8 cellular contexts compared by ENCODE assay signal in the genomic region with DNA sequence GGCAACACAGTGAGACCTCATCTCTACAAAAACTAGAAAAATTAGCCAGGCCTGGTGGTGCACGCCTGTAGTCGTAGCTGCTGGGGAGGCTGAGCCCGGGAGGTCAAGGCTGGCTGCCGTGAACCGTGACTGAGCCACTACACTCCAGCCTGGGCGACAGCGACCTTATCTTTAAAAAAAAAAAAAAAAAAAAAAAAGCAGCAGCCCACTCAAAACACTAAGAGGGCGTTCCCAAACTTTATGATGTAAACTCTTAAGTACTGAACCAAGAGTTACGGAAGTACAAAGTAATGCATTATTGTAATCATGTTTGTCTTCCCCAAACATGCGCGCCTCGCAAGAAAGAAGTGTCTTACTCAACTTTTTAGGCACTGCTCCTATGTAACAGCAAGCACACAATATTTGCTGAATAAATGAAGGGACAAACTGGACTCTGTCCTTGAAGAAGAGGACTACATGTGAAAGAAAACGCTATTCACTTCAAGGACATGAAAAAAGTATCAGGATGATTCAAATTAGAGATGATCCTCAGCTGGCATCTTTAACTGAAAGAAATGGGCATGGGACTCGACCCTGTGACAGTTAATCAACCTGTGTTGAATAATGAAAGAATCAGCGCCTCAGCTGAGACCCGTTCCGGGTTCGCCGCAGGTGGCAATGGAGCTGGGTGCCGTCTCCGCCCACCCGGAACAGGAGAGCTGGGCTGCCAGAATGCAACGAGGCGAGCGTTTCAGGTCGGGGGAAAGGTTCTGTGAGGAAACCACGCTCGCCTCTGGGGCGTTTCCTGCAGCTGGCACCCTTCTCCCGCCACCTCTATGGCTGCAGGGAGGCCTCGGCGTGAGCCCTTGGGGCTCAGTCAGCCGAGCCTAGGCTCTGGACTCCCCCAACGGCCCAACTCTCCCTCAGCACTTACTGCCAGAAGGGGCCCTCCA. TPM values are rescaled to one million over a fixed set of nuclear protein-coding genes. Genes with fewer than 3 reads are reported as not detected.
DNase-seq lines count a peak whose midpoint lies in the region; ATAC-seq and TF ChIP-seq lines count a peak whose summit lies in the region.

No MANE protein-coding gene starts in this region.

- peaks cover 9% of the 10 kb centered on the region for H3K36me3 Mint-ChIP-seq in CD4-positive, CD25-positive, alpha-beta regulatory T cell
- H3K36me3 Mint-ChIP-seq in activated T-helper 1 cell treated with anti-CD3 and anti-CD28 coated beads, Interleukin-12 subunit alpha, Interleukin-12 subunit beta, Interleukin-2, Interleukin-4 antibody, amounts not matched to agents 30 ng/mL and 10 ng/mL and 1 ng/mL, durations not matched to agents 14 hours and 24 hours and 36 hours (ENCODE audit: low read depth), result peaks cover 13% of the 10 kb centered on the region
- H3K36me3 Mint-ChIP-seq in neural progenitor cell, result peaks cover 4% of the 10 kb centered on the region

- H3K4me3 Mint-ChIP-seq in CD4-positive, CD25-positive, alpha-beta regulatory T cell, result peak overlapping the region; percentile 98 to 99 (median 98)
- peak overlapping the region; percentile 95 for H3K4me3 Mint-ChIP-seq in activated T-helper 1 cell treated with anti-CD3 and anti-CD28 coated beads, Interleukin-12 subunit alpha, Interleukin-12 subunit beta, Interleukin-2, Interleukin-4 antibody, amounts not matched to agents 30 ng/mL and 10 ng/mL and 1 ng/mL, durations not matched to agents 14 hours and 24 hours and 36 hours
- H3K4me3 Mint-ChIP-seq in neural progenitor cell, result peak overlapping the region; percentile 99

- TF ChIP-seq CTCF in fibroblast of the aortic adventitia (IDR thresholded peaks at IDR 0.05; ENCODE audit: insufficient read depth, low read length) (no peak), neural progenitor cell (IDR thresholded peaks at IDR 0.05) (no peak)

- no peaks in the 10 kb centered on the region for H4K20me1 ChIP-seq in neural progenitor cell (ENCODE audit: low read depth)

- no peaks in the 10 kb centered on the region for H3K9me3 ChIP-seq in CD4-positive, CD25-positive, alpha-beta regulatory T cell (ENCODE audit: control insufficient read depth in 2 of 2, low read length in 2 of 2)
- H3K9me3 ChIP-seq in neural progenitor cell (ENCODE audit: low read depth) (no peaks in the 10 kb centered on the region), subcutaneous abdominal adipose tissue (ENCODE audit: control insufficient read depth in 5 of 5, low read length in 5 of 5) (no peaks in the 10 kb centered on the region)

- H3K4me1 ChIP-seq in CD4-positive, CD25-positive, alpha-beta regulatory T cell (ENCODE audit: control insufficient read depth, insufficient read depth, low read length, poor library complexity, severe bottlenecking), result peaks cover 72% of the 10 kb centered on the region
- peaks cover 7% of the 10 kb centered on the region for H3K4me1 ChIP-seq in neural progenitor cell
- peaks cover 3 to 25% (median 19%) of the 10 kb centered on the region in 5 donors for H3K4me1 ChIP-seq in subcutaneous abdominal adipose tissue (ENCODE audit: control insufficient read depth in 5 of 5, insufficient read depth in 5 of 5, low read length in 5 of 5)

- H3K9me3 Mint-ChIP-seq in CD4-positive, CD25-positive, alpha-beta regulatory T cell, result no peaks in the 10 kb centered on the region
- no peaks in the 10 kb centered on the region for H3K9me3 Mint-ChIP-seq in activated T-helper 1 cell treated with anti-CD3 and anti-CD28 coated beads, Interleukin-12 subunit alpha, Interleukin-12 subunit beta, Interleukin-2, Interleukin-4 antibody, amounts not matched to agents 30 ng/mL and 10 ng/mL and 1 ng/mL, durations not matched to agents 14 hours and 24 hours and 36 hours
- no peaks in the 10 kb centered on the region for H3K9me3 Mint-ChIP-seq in neural progenitor cell

- no peaks in the 10 kb centered on the region for H3K27me3 Mint-ChIP-seq in CD4-positive, CD25-positive, alpha-beta regulatory T cell
- H3K27me3 Mint-ChIP-seq in activated T-helper 1 cell treated with anti-CD3 and anti-CD28 coated beads, Interleukin-12 subunit alpha, Interleukin-12 subunit beta, Interleukin-2, Interleukin-4 antibody, amounts not matched to agents 30 ng/mL and 10 ng/mL and 1 ng/mL, durations not matched to agents 14 hours and 24 hours and 36 hours (ENCODE audit: insufficient read depth), result no peaks in the 10 kb centered on the region
- no peaks in the 10 kb centered on the region for H3K27me3 Mint-ChIP-seq in neural progenitor cell (ENCODE audit: insufficient read depth, low read depth)

- H3K9ac ChIP-seq in neural progenitor cell (peak overlapping the region; percentile 76), subcutaneous abdominal adipose tissue (ENCODE audit: low read length in 5 of 5) (peak overlapping the region in 4 of 5 donors; percentile 96 to 99 (median 97))

- H3K79me2 ChIP-seq in neural progenitor cell (ENCODE audit: low read depth), result peaks cover 28% of the 10 kb centered on the region

- H2AFZ ChIP-seq in neural progenitor cell (replicated peaks), result peak overlapping the region; percentile 77

- peak; percentile 64 to 65 for ATAC-seq in CD4-positive, CD25-positive, alpha-beta regulatory T cell (ENCODE audit: low read depth in 2 of 2)
- ATAC-seq in GM19463 (IDR thresholded peaks at IDR 0.05; ENCODE audit: unreplicated experiment), result peak; percentile 43

- peaks cover 21 to 68% (median 48%) of the 10 kb centered on the region in 4 donors for H3K4me1 Mint-ChIP-seq in CD4-positive, CD25-positive, alpha-beta regulatory T cell
- H3K4me1 Mint-ChIP-seq in activated T-helper 1 cell treated with anti-CD3 and anti-CD28 coated beads, Interleukin-12 subunit alpha, Interleukin-12 subunit beta, Interleukin-2, Interleukin-4 antibody, amounts not matched to agents 30 ng/mL and 10 ng/mL and 1 ng/mL, durations not matched to agents 14 hours and 24 hours and 36 hours (ENCODE audit: low read depth), result peaks cover 52% of the 10 kb centered on the region
- H3K4me1 Mint-ChIP-seq in neural progenitor cell, result peaks cover 13% of the 10 kb centered on the region

- H3K4me3 ChIP-seq in CD4-positive, CD25-positive, alpha-beta regulatory T cell (ENCODE audit: low read depth, low read length), result peak overlapping the region; percentile 99
- H3K4me3 ChIP-seq in fibroblast of the aortic adventitia (ENCODE audit: low read depth, low read length) (peak overlapping the region; percentile 90), neural progenitor cell (peak overlapping the region; percentile 74), subcutaneous abdominal adipose tissue (ENCODE audit: low read depth in 1 of 5, low read length in 5 of 5) (peak overlapping the region; percentile 72 to 99 (median 92))

- peak overlapping the region; percentile 98 for H3K4me2 ChIP-seq in neural progenitor cell

- peaks cover 10% of the 10 kb centered on the region for H3K36me3 ChIP-seq in CD4-positive, CD25-positive, alpha-beta regulatory T cell (ENCODE audit: control insufficient read depth, insufficient read depth, low read length)
- H3K36me3 ChIP-seq in neural progenitor cell (peaks cover 3% of the 10 kb centered on the region), subcutaneous abdominal adipose tissue (ENCODE audit: control insufficient read depth in 5 of 5, insufficient read depth in 5 of 5, low read length in 5 of 5) (peaks cover 4 to 22% (median 7%) of the 10 kb centered on the region in 5 donors)

- peaks cover 6% of the 10 kb centered on the region for H3F3A ChIP-seq in neural progenitor cell (ENCODE audit: low read depth)

- H3K27me3 ChIP-seq in CD4-positive, CD25-positive, alpha-beta regulatory T cell (ENCODE audit: control insufficient read depth, insufficient read depth, low read length), result no peaks in the 10 kb centered on the region
- H3K27me3 ChIP-seq in neural progenitor cell (no peaks in the 10 kb centered on the region), subcutaneous abdominal adipose tissue (ENCODE audit: control insufficient read depth in 5 of 5, insufficient read depth in 4 of 5, low read length in 5 of 5) (no peaks in the 10 kb centered on the region)

- peak; percentile 81 to 94 (median 88) for DNase-seq in CD4-positive, CD25-positive, alpha-beta regulatory T cell
- DNase-seq in HK-2 (ENCODE audit: unreplicated experiment), result peak; percentile 67
- DNase-seq in activated T-helper 1 cell treated with anti-CD3 and anti-CD28 coated beads, Interleukin-12 subunit alpha, Interleukin-12 subunit beta, Interleukin-2, Interleukin-4 antibody, amounts not matched to agents 30 ng/mL and 10 ng/mL and 1 ng/mL, durations not matched to agents 14 hours and 24 hours and 36 hours (ENCODE audit: low spot score), result peak; percentile 80
- DNase-seq in fibroblast of the aortic adventitia (ENCODE audit: low read depth), result peak; percentile 53
- peak; percentile 64 for DNase-seq in neural progenitor cell (ENCODE audit: low spot score)

- peak overlapping the region; percentile 99 for H3K27ac ChIP-seq in CD4-positive, CD25-positive, alpha-beta regulatory T cell (ENCODE audit: insufficient read depth, low read length, poor library complexity, severe bottlenecking)
- peak overlapping the region; percentile 57 for H3K27ac ChIP-seq in neural progenitor cell
- H3K27ac ChIP-seq in subcutaneous abdominal adipose tissue (ENCODE audit: low read depth, low read length), result peak overlapping the region; percentile 88

- H3K27ac Mint-ChIP-seq in CD4-positive, CD25-positive, alpha-beta regulatory T cell, result peak overlapping the region; percentile 96 to 99 (median 98)
- peak overlapping the region; percentile 94 for H3K27ac Mint-ChIP-seq in activated T-helper 1 cell treated with anti-CD3 and anti-CD28 coated beads, Interleukin-12 subunit alpha, Interleukin-12 subunit beta, Interleukin-2, Interleukin-4 antibody, amounts not matched to agents 30 ng/mL and 10 ng/mL and 1 ng/mL, durations not matched to agents 14 hours and 24 hours and 36 hours
- H3K27ac Mint-ChIP-seq in neural progenitor cell, result peak overlapping the region; percentile 95

- intact Hi-C loops in activated T-helper 1 cell treated with anti-CD3 and anti-CD28 coated beads, Interleukin-12 subunit alpha, Interleukin-12 subunit beta, Interleukin-2, Interleukin-4 antibody, amounts not matched to agents 30 ng/mL and 10 ng/mL and 1 ng/mL, durations not matched to agents 14 hours and 24 hours and 36 hours (cut with micrococcal nuclease), result loop anchor here (1.0 to 5.0 kb wide), 8 partner anchors 21 to 126 kb away; a partner anchor contains a TSS

RNA-seq across cellular contexts. Expression of a gene that starts 0.7 kb away (rescaled TPM):
- total RNA-seq in CD4-positive, CD25-positive, alpha-beta regulatory T cell, result 71.5 TPM
- polyA plus RNA-seq in CD4-positive, CD25-positive, alpha-beta regulatory T cell, result 10 to 100 TPM; 21.6 to 27.7 (median 24.6) TPM
- 41.4 TPM for polyA plus RNA-seq in PFSK-1 (2012; ENCODE audit: insufficient read length, low read depth)
- total RNA-seq in activated T-helper 1 cell treated with anti-CD3 and anti-CD28 coated beads, Interleukin-12 subunit alpha, Interleukin-12 subunit beta, Interleukin-2, Interleukin-4 antibody, amounts not matched to agents 30 ng/mL and 10 ng/mL and 1 ng/mL, durations not matched to agents 14 hours and 24 hours and 36 hours, result 65.2 and 70.4 TPM in 2 replicates
- total RNA-seq in fibroblast of the aortic adventitia (ENCODE audit: low replicate concordance), result 67.5 and 84.8 TPM in 2 replicates
- total RNA-seq in neural progenitor cell (ENCODE audit: low replicate concordance), result 60.1 and 65.9 TPM in 2 replicates

RNA-seq across cellular contexts. Expression of a gene that starts 48.4 kb away (rescaled TPM):
- total RNA-seq in CD4-positive, CD25-positive, alpha-beta regulatory T cell, result 44.1 TPM
- 10 to 100 TPM in 2 of 4 donors, 1 to 10 TPM in 2; 7.8 to 20.6 (median 12.8) TPM for polyA plus RNA-seq in CD4-positive, CD25-positive, alpha-beta regulatory T cell
- 0.21 TPM for polyA plus RNA-seq in PFSK-1 (2012; ENCODE audit: insufficient read length, low read depth)
- 11.1 and 11.5 TPM in 2 replicates for total RNA-seq in activated T-helper 1 cell treated with anti-CD3 and anti-CD28 coated beads, Interleukin-12 subunit alpha, Interleukin-12 subunit beta, Interleukin-2, Interleukin-4 antibody, amounts not matched to agents 30 ng/mL and 10 ng/mL and 1 ng/mL, durations not matched to agents 14 hours and 24 hours and 36 hours
- total RNA-seq in fibroblast of the aortic adventitia (ENCODE audit: low replicate concordance), result 0.72 and 0.82 TPM in 2 replicates
- total RNA-seq in neural progenitor cell (ENCODE audit: low replicate concordance), result 0.68 TPM in 1 of 2 replicates, not detected in the other

RNA-seq across cellular contexts. Expression of a gene that starts 48.6 kb away (rescaled TPM):
- total RNA-seq in CD4-positive, CD25-positive, alpha-beta regulatory T cell, result 7,793 TPM
- over 10,000 TPM; 37,989 to 53,417 (median 43,977) TPM for polyA plus RNA-seq in CD4-positive, CD25-positive, alpha-beta regulatory T cell
- polyA plus RNA-seq in PFSK-1 (2012; ENCODE audit: insufficient read length, low read depth), result 608 TPM
- total RNA-seq in activated T-helper 1 cell treated with anti-CD3 and anti-CD28 coated beads, Interleukin-12 subunit alpha, Interleukin-12 subunit beta, Interleukin-2, Interleukin-4 antibody, amounts not matched to agents 30 ng/mL and 10 ng/mL and 1 ng/mL, durations not matched to agents 14 hours and 24 hours and 36 hours, result 4,313 and 4,559 TPM in 2 replicates
- total RNA-seq in fibroblast of the aortic adventitia (ENCODE audit: low replicate concordance), result 2,390 and 3,757 TPM in 2 replicates
- 73.5 and 120 TPM in 2 replicates for total RNA-seq in neural progenitor cell (ENCODE audit: low replicate concordance)

Comparison
In these comparisons a context has a peak if more than half of its experiments do, and no peak if none do; other contexts are left out.
1. Peak in every context shown above with its lines: DNase-seq, ATAC-seq, H3K4me3 ChIP-seq and H3K27ac ChIP-seq.
2. RNA of a gene that starts 48.6 kb away (total RNA-seq): 7,793 TPM in CD4-positive, CD25-positive, alpha-beta regulatory T cell (single experiment), 4,313 to 4,559 TPM in activated T-helper 1 cell treated with anti-CD3 and anti-CD28 coated beads, Interleukin-12 subunit alpha, Interleukin-12 subunit beta, Interleukin-2, Interleukin-4 antibody, amounts not matched to agents 30 ng/mL and 10 ng/mL and 1 ng/mL, durations not matched to agents 14 hours and 24 hours and 36 hours and 2,390 to 3,757 TPM in fibroblast of the aortic adventitia; 73.5 to 120 TPM in neural progenitor cell; every median in the first group is over 10 times any median in the second.